ENCODE assay signal across 8 cellular contexts in genomic region chr7:139680676-139681462, GRCh38.
A peak's percentile ranks its signal among the peaks of the same experiment; 100 is the strongest.
DNase-seq lines count a peak whose midpoint lies in the region; ATAC-seq and TF ChIP-seq lines count a peak whose summit lies in the region.

No MANE protein-coding gene starts in this region.

- intact Hi-C loops in heart left ventricle (cut with DNase I) = loop anchor here in 1 of 10 donors (5.0 kb wide), 1 partner anchor 51 kb away; no protein-coding TSS in a partner anchor

- peaks cover 0 to under 1% (median 0%) of the 10 kb centered on the region in 9 donors for H3K36me3 ChIP-seq in heart left ventricle

- H3K27ac ChIP-seq in RWPE1 = peak overlapping the region; percentile 90
- H3K27ac ChIP-seq in heart left ventricle = peak overlapping the region; percentile 77 to 95 (median 88)

- TF ChIP-seq CTCF in AG04449 (IDR thresholded peaks at IDR 0.05; ENCODE audit: insufficient read depth, low read length, missing control alignments) (no peak), RWPE1 (conservative IDR thresholded peaks at IDR 0.05; ENCODE audit: low read depth) (no peak), heart left ventricle (IDR thresholded peaks at IDR 0.05) (no peak)

- peak overlapping the region; percentile 11 for H3K4me3 Mint-ChIP-seq in activated naive CD4-positive, alpha-beta T cell treated with anti-CD3 and anti-CD28 coated beads, Interleukin-2, amount 10 ng/mL, durations not matched to agents 7 days and 5 days

- H3K36me3 Mint-ChIP-seq in activated naive CD4-positive, alpha-beta T cell treated with anti-CD3 and anti-CD28 coated beads, Interleukin-2, amount 10 ng/mL, durations not matched to agents 7 days and 5 days = peaks cover 11% of the 10 kb centered on the region

- peak; percentile 90 to 92 (median 92) for ATAC-seq in heart left ventricle
- no peak for ATAC-seq in HG02588 (IDR thresholded peaks at IDR 0.05; ENCODE audit: unreplicated experiment)

- POLR2A ChIA-PET in AG04449 (lab: Yijun Ruan, JAX) (interaction anchor here (0.5 to 0.8 kb wide), 2 partner anchors 90 to 91 kb away, joined by 3 to 7 read pairs; no protein-coding TSS in a partner anchor), RWPE1 (lab: Yijun Ruan, JAX; ENCODE audit: low non-redundant PET) (no interaction called here)

- no peaks in the 10 kb centered on the region for H3K27me3 Mint-ChIP-seq in activated naive CD4-positive, alpha-beta T cell treated with anti-CD3 and anti-CD28 coated beads, Interleukin-2, amount 10 ng/mL, durations not matched to agents 7 days and 5 days

- 35 to 50% (median 40%) methylated on average over 11 of the region's 11 CpGs for whole genome bisulfite sequencing in heart left ventricle, 4 donors

- peaks cover 20 to 69% (median 54%) of the 10 kb centered on the region in 12 donors for H3K4me1 ChIP-seq in heart left ventricle

- peaks cover 0 to 10% (median 3%) of the 10 kb centered on the region in 12 donors for H3K9me3 ChIP-seq in heart left ventricle

- peaks cover 4% of the 10 kb centered on the region for H3K9me3 Mint-ChIP-seq in activated naive CD4-positive, alpha-beta T cell treated with anti-CD3 and anti-CD28 coated beads, Interleukin-2, amount 10 ng/mL, durations not matched to agents 7 days and 5 days

- no peak overlapping the region for H3K4me3 ChIP-seq in AG04449 (ENCODE audit: low read depth, low read length)
- no peak overlapping the region for H3K4me3 ChIP-seq in heart left ventricle

- no peaks in the 10 kb centered on the region for H3K27me3 ChIP-seq in heart left ventricle

- peaks cover 43% of the 10 kb centered on the region for H3K4me1 Mint-ChIP-seq in activated naive CD4-positive, alpha-beta T cell treated with anti-CD3 and anti-CD28 coated beads, Interleukin-2, amount 10 ng/mL, durations not matched to agents 7 days and 5 days

- peak overlapping the region; percentile 25 for H3K27ac Mint-ChIP-seq in activated naive CD4-positive, alpha-beta T cell treated with anti-CD3 and anti-CD28 coated beads, Interleukin-2, amount 10 ng/mL, durations not matched to agents 7 days and 5 days

- peak in 1 of 2 donors; percentile 41 for TF ChIP-seq POLR2A in heart left ventricle (IDR thresholded peaks at IDR 0.05)

- peak; percentile 89 for DNase-seq in AG04449 (ENCODE audit: low read depth, low spot score)
- peak; percentile 99 for DNase-seq in HCEC 1CT
- peak; percentile 85 for DNase-seq in RWPE1 (ENCODE audit: low spot score)
- DNase-seq in activated naive CD4-positive, alpha-beta T cell treated with anti-CD3 and anti-CD28 coated beads, Interleukin-2, amount 10 ng/mL, durations not matched to agents 7 days and 5 days = peak; percentile 57
- peak; percentile 77 to 92 (median 78) for DNase-seq in heart left ventricle
- DNase-seq in stimulated activated CD4-positive, alpha-beta T cell treated with anti-CD3 and anti-CD28 coated beads, Interleukin-15, amount 100 ng/mL, for 48 hours (ENCODE audit: low read depth in 2 of 2) = peak; percentile 82 to 86
- no peak for DNase-seq in cerebellar cortex (ENCODE audit: low spot score)

- CTCF ChIA-PET in AG04449 (lab: Yijun Ruan, JAX) (interaction anchor here (0.8 to 1.4 kb wide), 5 partner anchors 21 to 98 kb away, joined by 3 to 6 read pairs (median 3); no protein-coding TSS in a partner anchor), RWPE1 (lab: Yijun Ruan, JAX) (interaction anchor here (0.6 kb wide), 2 partner anchors 98 to 810 kb away, joined by 3 read pairs; no protein-coding TSS in a partner anchor)
- CTCF ChIA-PET in activated naive CD4-positive, alpha-beta T cell treated with anti-CD3 and anti-CD28 coated beads, Interleukin-2, amount 10 ng/mL, durations not matched to agents 7 days and 5 days (lab: Charles Lee) = no interaction called here
